13 cellular contexts compared by ENCODE assay signal in the genomic region with DNA sequence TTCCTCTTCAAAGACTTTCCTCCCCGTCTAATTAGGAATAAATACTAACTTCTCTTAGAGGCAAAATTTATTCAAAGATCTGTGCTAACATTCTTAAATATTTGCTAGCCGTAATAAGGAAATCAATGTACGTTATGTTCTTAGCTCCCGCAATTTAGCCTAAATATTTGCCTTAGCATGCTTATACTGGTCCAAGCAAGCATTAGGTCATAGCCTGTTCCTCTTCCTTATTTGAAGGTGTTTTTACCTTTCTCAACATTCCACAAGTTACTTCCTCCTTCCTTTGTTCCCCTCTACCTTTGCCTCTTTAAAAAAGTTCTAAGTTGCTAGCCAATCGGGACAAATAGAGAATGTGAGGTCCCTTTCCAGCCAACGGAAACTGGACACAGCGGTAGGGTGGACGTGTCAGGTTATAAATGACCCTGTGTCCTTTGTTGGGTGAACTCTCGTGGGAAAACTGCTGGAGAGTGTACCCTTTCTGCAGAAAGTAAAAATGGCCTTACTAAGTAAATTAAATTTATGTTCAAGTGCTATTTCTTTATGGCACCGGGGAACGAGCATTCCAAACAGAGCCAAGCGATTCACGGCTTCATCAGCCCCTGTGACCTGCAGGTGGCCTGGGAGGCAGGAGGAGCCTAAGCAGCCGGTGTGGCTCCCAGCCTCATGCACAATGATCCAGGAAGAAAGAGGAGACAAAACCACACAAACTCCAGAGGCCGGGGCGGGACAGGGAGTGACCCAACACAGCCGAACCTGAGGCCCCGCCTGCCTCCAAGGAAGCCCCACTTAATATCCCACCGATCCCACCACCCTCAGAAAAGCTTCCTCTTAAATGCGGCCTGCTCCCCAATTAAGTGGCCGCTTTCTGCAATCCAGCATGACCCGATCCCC.
DNase-seq lines count a peak whose midpoint lies in the region; FAIRE-seq and TF ChIP-seq lines count a peak whose summit lies in the region.
"Had no signal": no experiment of that assay in that cellular context is flagged by ENCODE, and none has a peak within 500 bp of the region (broad histone marks: within the 10 kb centered on the region; RNA-seq: fewer than 3 reads in every experiment).

No MANE protein-coding gene starts in this region.

- no peaks in the 10 kb centered on the region for H3K27me3 Mint-ChIP-seq in osteocyte (ENCODE audit: unreplicated experiment)

- H3K4me2 ChIP-seq in hepatocyte = no peak overlapping the region

- H3K27ac ChIP-seq in C4-2B = peak overlapping the region; percentile 93
- H3K27ac ChIP-seq in VCaP = peak overlapping the region; percentile 70
- peak overlapping the region; percentile 88 for H3K27ac ChIP-seq in hepatocyte
- H3K27ac ChIP-seq in substantia nigra (ENCODE audit: low read depth, low read length, poor library complexity, severe bottlenecking) = no peak overlapping the region

- H3K4me3 ChIP-seq in hepatocyte = no peak overlapping the region

- H3K4me3 Mint-ChIP-seq in osteocyte (ENCODE audit: unreplicated experiment) = no peak overlapping the region
- H3K4me3 Mint-ChIP-seq: activated CD4-positive, alpha-beta memory T cell treated with anti-CD3 and anti-CD28 coated beads, Interleukin-2, amount 10 ng/mL, durations not matched to agents 7 days and 5 days had no signal

- 84% methylated on average over 22 of the region's 22 CpGs for WGBS in hepatocyte (ENCODE audit: low lambda C conversion rate, missing lambda C conversion rate)

- peaks cover 97% of the 10 kb centered on the region for H3K79me2 ChIP-seq in hepatocyte

- no peaks in the 10 kb centered on the region for H3K4me1 ChIP-seq in hepatocyte (ENCODE audit: insufficient read depth)

- TF ChIP-seq CTCF in C4-2B (conservative IDR thresholded peaks at IDR 0.05) = no peak
- no peak for TF ChIP-seq CTCF in VCaP (conservative IDR thresholded peaks at IDR 0.05)
- TF ChIP-seq CTCF in hepatocyte (IDR thresholded peaks at IDR 0.05; ENCODE audit: poor library complexity) = no peak
- TF ChIP-seq CTCF in osteocyte (IDR thresholded peaks at IDR 0.05) = no peak

- FAIRE-seq in frontal cortex (lab: Jason Lieb, UNC) = no peak

- H2AFZ ChIP-seq in hepatocyte = no peak overlapping the region

- H3K4me1 Mint-ChIP-seq in osteocyte (ENCODE audit: unreplicated experiment) = peaks cover 28% of the 10 kb centered on the region

- H3K9me3 ChIP-seq in hepatocyte (ENCODE audit: low read depth) = no peaks in the 10 kb centered on the region

- H3K36me3 Mint-ChIP-seq in osteocyte (ENCODE audit: unreplicated experiment) = peaks cover 8% of the 10 kb centered on the region

- no peaks in the 10 kb centered on the region for H3K9me3 Mint-ChIP-seq in osteocyte (ENCODE audit: unreplicated experiment)
- H3K9me3 Mint-ChIP-seq: activated CD4-positive, alpha-beta memory T cell treated with anti-CD3 and anti-CD28 coated beads, Interleukin-2, amount 10 ng/mL, durations not matched to agents 7 days and 5 days had no signal

- no peaks in the 10 kb centered on the region for H3K9me2 ChIP-seq in hepatocyte (replicated peaks; ENCODE audit: insufficient read depth)

- no peaks in the 10 kb centered on the region for H3K36me3 ChIP-seq in hepatocyte (replicated peaks; ENCODE audit: insufficient read depth, low read depth)

- DNase-seq in hepatocyte (ENCODE audit: low spot score) = no peak
- DNase-seq in osteocyte (ENCODE audit: extremely low spot score, unreplicated experiment) = no peak
- no peak for DNase-seq in frontal cortex (ENCODE audit: low spot score in 2 of 2)
- DNase-seq in substantia nigra (lab: John Stamatoyannopoulos, UW) = no peak
- no peak for DNase-seq in DMS79 treated with DMSO at 0.1 percent for 48 hours (lab: John Stamatoyannopoulos, UW)
- no peak for DNase-seq in NCI-H1694 treated with DMSO at 0.1 percent for 48 hours (lab: John Stamatoyannopoulos, UW)
- DNase-seq: activated CD4-positive, alpha-beta memory T cell treated with anti-CD3 and anti-CD28 coated beads, Interleukin-2, amount 10 ng/mL, durations not matched to agents 7 days and 5 days; activated effector memory CD4-positive, alpha-beta T cell treated with anti-CD3 and anti-CD28 coated beads, Interleukin-2, amount 50 U/mL, for 16 hours; IMR-90; NCI-H1105; SIG-M5 had no signal

- H4K20me1 ChIP-seq in hepatocyte (ENCODE audit: insufficient read depth, poor library complexity, severe bottlenecking) = peaks cover 29% of the 10 kb centered on the region

- H3K27me3 ChIP-seq in hepatocyte = no peaks in the 10 kb centered on the region

- H3K27ac Mint-ChIP-seq in osteocyte (ENCODE audit: unreplicated experiment) = peak overlapping the region; percentile 38
- H3K27ac Mint-ChIP-seq: activated CD4-positive, alpha-beta memory T cell treated with anti-CD3 and anti-CD28 coated beads, Interleukin-2, amount 10 ng/mL, durations not matched to agents 7 days and 5 days had no signal
